ENCODE assay signal across 9 cellular contexts in genomic region chr13:32381539-32381938, GRCh38. TPM values are rescaled to one million over a fixed set of nuclear protein-coding genes. Genes with fewer than 3 reads are reported as not detected.
DNase-seq lines count a peak whose midpoint lies in the region; ATAC-seq and TF ChIP-seq lines count a peak whose summit lies in the region.
"Had no signal": no experiment of that assay in that cellular context is flagged by ENCODE, and none has a peak within 500 bp of the region (broad histone marks: within the 10 kb centered on the region; RNA-seq: fewer than 3 reads in every experiment).

No MANE protein-coding gene starts in this region.

- no peaks in the 10 kb centered on the region for H3K36me3 Mint-ChIP-seq in immature natural killer cell

- H3K4me1 ChIP-seq in ascending aorta (no peaks in the 10 kb centered on the region), testis (no peaks in the 10 kb centered on the region)

- peak; percentile 23 for DNase-seq in COLO829 (ENCODE audit: low spot score)
- peak; percentile 4 for DNase-seq in HFF-Myc (ENCODE audit: extremely low read depth, low read depth)
- no peak for DNase-seq in ascending aorta (ENCODE audit: low spot score in 2 of 2)
- peak; percentile 19 to 45 (median 36) for DNase-seq in immature natural killer cell
- peak; percentile 58 for DNase-seq in testis
- DNase-seq in DMS79 treated with DMSO at 0.1 percent for 48 hours (lab: John Stamatoyannopoulos, UW), result no peak

- no peaks in the 10 kb centered on the region for H3K27me3 Mint-ChIP-seq in immature natural killer cell (ENCODE audit: low read depth in 3 of 3)
- H3K27me3 Mint-ChIP-seq: IgD-negative memory B cell had no signal

- TF ChIP-seq CTCF in HFF-Myc (IDR thresholded peaks at IDR 0.05; ENCODE audit: low read depth, low read length, missing control alignments), result peak; percentile 39
- TF ChIP-seq CTCF in ascending aorta (IDR thresholded peaks at IDR 0.05), result peak; percentile 19 to 49 (median 23)
- peak; percentile 27 to 38 (median 36) for TF ChIP-seq CTCF in testis (IDR thresholded peaks at IDR 0.05)

- H3K4me3 ChIP-seq in HFF-Myc (replicated peaks; ENCODE audit: low read depth, low read length), result no peak overlapping the region
- no peak overlapping the region for H3K4me3 ChIP-seq in ascending aorta
- no peak overlapping the region for H3K4me3 ChIP-seq in testis

- no peak overlapping the region for H3K4me3 Mint-ChIP-seq in immature natural killer cell
- H3K4me3 Mint-ChIP-seq: IgD-negative memory B cell had no signal

- H3K36me3 ChIP-seq in ascending aorta (no peaks in the 10 kb centered on the region), testis (ENCODE audit: low read depth, missing control alignments) (no peaks in the 10 kb centered on the region)

- no peak for TF ChIP-seq POLR2A in testis (IDR thresholded peaks at IDR 0.05)

- no peaks in the 10 kb centered on the region for H3K9me3 Mint-ChIP-seq in immature natural killer cell
- H3K9me3 Mint-ChIP-seq: IgD-negative memory B cell had no signal

- H3K9me3 ChIP-seq in ascending aorta (no peaks in the 10 kb centered on the region), testis (no peaks in the 10 kb centered on the region)

- WGBS in testis, 2 donors, result 76 to 78% methylated on average over 3 of the region's 3 CpGs

- H3K27ac Mint-ChIP-seq in immature natural killer cell, result no peak overlapping the region
- H3K27ac Mint-ChIP-seq: IgD-negative memory B cell had no signal

- H3K4me1 Mint-ChIP-seq in immature natural killer cell, result no peaks in the 10 kb centered on the region
- H3K4me1 Mint-ChIP-seq: IgD-negative memory B cell had no signal

- H3K27ac ChIP-seq in ascending aorta (no peak overlapping the region), testis (no peak overlapping the region)

- intact Hi-C loops in ascending aorta (cut with DNase I), result loop anchor here (5.0 kb wide), 1 partner anchor 201 kb away; no protein-coding TSS in a partner anchor
- intact Hi-C loops in testis (cut with DNase I; ENCODE audit: low total_unique reads), result loop anchor here (10.0 kb wide), 1 partner anchor 153 kb away; the partner anchor contains the start of gene N4BP2L2

- H3K27me3 ChIP-seq in ascending aorta (no peaks in the 10 kb centered on the region), testis (no peaks in the 10 kb centered on the region)

- no peak for ATAC-seq in HG03469 (IDR thresholded peaks at IDR 0.05; ENCODE audit: unreplicated experiment)
- no peak for ATAC-seq in HG03354 (IDR thresholded peaks at IDR 0.05; ENCODE audit: poor library complexity, severe bottlenecking, unreplicated experiment)

RNA-seq across cellular contexts. Expression of gene N4BP2L1, which starts 46.4 kb away (rescaled TPM):
- total RNA-seq in ascending aorta (27.2 TPM), testis (10 to 100 TPM; 12.8 to 13.6 TPM)
- polyA plus RNA-seq in immature natural killer cell (10 to 100 TPM; 48.9 to 74.6 (median 67.6) TPM), testis (ENCODE audit: insufficient read depth, low read depth, low replicate concordance) (8.3 TPM)

Comparison
In these comparisons a context has a peak if more than half of its experiments do, and no peak if none do; other contexts are left out.
1. DNase-seq: peak in COLO829 (single experiment), HFF-Myc (single experiment), immature natural killer cell (3 of 3) and testis (single experiment); none in ascending aorta (0 of 2) and DMS79 treated with DMSO at 0.1 percent for 48 hours (single experiment).
2. Peak in every context shown above with its lines, with median percentiles within 50 percentile points of each other: CTCF ChIP-seq.